In genomic region chr10:17650416-17650815, GRCh38 we compare ENCODE assay signal across 20 cellular contexts. TPM values are rescaled to one million over a fixed set of nuclear protein-coding genes. Genes with fewer than 3 reads are reported as not detected.
DNase-seq lines count a peak whose midpoint lies in the region; ATAC-seq lines count a peak whose summit lies in the region.
"Had no signal": no experiment of that assay in that cellular context is flagged by ENCODE, and none has a peak within 500 bp of the region (broad histone marks: within the 10 kb centered on the region; RNA-seq: fewer than 3 reads in every experiment).

No MANE protein-coding gene starts in this region.

- H3K4me2 ChIP-seq in mesendoderm (ENCODE audit: low read length): no peak overlapping the region
- H3K4me2 ChIP-seq: KMS-11 had no signal

- H3K4me1 ChIP-seq in mesendoderm (ENCODE audit: control insufficient read depth, low read depth, low read length) (peaks cover 3% of the 10 kb centered on the region), subcutaneous abdominal adipose tissue (ENCODE audit: control insufficient read depth in 5 of 5, insufficient read depth in 5 of 5, low read length in 5 of 5) (peaks cover 2 to 41% (median 20%) of the 10 kb centered on the region in 5 donors)

- H3K56ac ChIP-seq in mesendoderm (ENCODE audit: low read length): peak overlapping the region; percentile 54

- WGBS in mesendoderm (ENCODE audit: extremely low coverage, insufficient coverage, low lambda C conversion rate): no CpG with 5 or more reads among the region's 8 CpGs

- H3K4me3 ChIP-seq in mesendoderm (ENCODE audit: low read length): no peak overlapping the region
- no peak overlapping the region for H3K4me3 ChIP-seq in subcutaneous abdominal adipose tissue (ENCODE audit: low read depth in 1 of 5, low read length in 5 of 5)
- H3K4me3 ChIP-seq: lung, thyroid gland had no signal

- peaks cover 15% of the 10 kb centered on the region for H3K79me1 ChIP-seq in mesendoderm (ENCODE audit: low read length)

- no peak overlapping the region for H4K8ac ChIP-seq in mesendoderm (ENCODE audit: low read depth, low read length)

- H3K4ac ChIP-seq in mesendoderm (ENCODE audit: low read depth, low read length): peak overlapping the region; percentile 2

- no peak overlapping the region for H2BK5ac ChIP-seq in mesendoderm (ENCODE audit: low read length)

- H3K27me3 Mint-ChIP-seq in activated T-cell treated with anti-CD3 and anti-CD28 coated beads, Interleukin-2, amount 50 U/mL, for 72 hours (ENCODE audit: low read depth): no peaks in the 10 kb centered on the region
- H3K27me3 Mint-ChIP-seq in activated CD4-positive, alpha-beta memory T cell treated with anti-CD3 and anti-CD28 coated beads for 36 hours: no peaks in the 10 kb centered on the region

- H3K36me3 ChIP-seq in mesendoderm (ENCODE audit: control insufficient read depth, insufficient read depth, low read length) (no peaks in the 10 kb centered on the region), subcutaneous abdominal adipose tissue (ENCODE audit: control insufficient read depth in 5 of 5, insufficient read depth in 5 of 5, low read length in 5 of 5) (peaks cover 0 to 12% (median 0%) of the 10 kb centered on the region in 5 donors)
- H3K36me3 ChIP-seq: thyroid gland had no signal

- peaks cover 25 to 54% of the 10 kb centered on the region in 2 donors for H3K36me3 Mint-ChIP-seq in activated T-cell treated with anti-CD3 and anti-CD28 coated beads, Interleukin-2, amount 50 U/mL, for 72 hours (ENCODE audit: insufficient read depth in 2 of 2)
- peaks cover 50% of the 10 kb centered on the region for H3K36me3 Mint-ChIP-seq in activated CD4-positive, alpha-beta memory T cell treated with anti-CD3 and anti-CD28 coated beads for 36 hours

- H3K18ac ChIP-seq in mesendoderm (ENCODE audit: low read length): peak overlapping the region; percentile 80

- no peak overlapping the region for H2BK15ac ChIP-seq in mesendoderm (replicated peaks; ENCODE audit: low read depth)

- no peak overlapping the region for H3K23ac ChIP-seq in mesendoderm (ENCODE audit: low read length)

- peaks cover 67% of the 10 kb centered on the region for H3K79me2 ChIP-seq in mesendoderm (ENCODE audit: control insufficient read depth, insufficient read depth, low read length)

- no peak for DNase-seq in activated T-cell treated with anti-CD3 and anti-CD28 coated beads, Interleukin-2, amount 50 U/mL, for 72 hours
- no peak for DNase-seq in activated T-cell treated with anti-CD3 and anti-CD28 coated beads, Interleukin-2, amount 50 U/mL, for 48 hours
- DNase-seq in activated CD4-positive, alpha-beta memory T cell treated with anti-CD3 and anti-CD28 coated beads for 36 hours: no peak
- no peak for DNase-seq in mesendoderm
- no peak for DNase-seq in DMS 273 treated with DMSO at 0.1 percent for 48 hours (lab: John Stamatoyannopoulos, UW)
- no peak for DNase-seq in Right ventricle myocardium superior
- DNase-seq: activated CD4-positive, alpha-beta T cell treated with anti-CD3 and anti-CD28 coated beads for 1 hour; amygdala; immature natural killer cell; NCI-H146; NCI-H446; nephron progenitor cell; SIG-M5; stimulated activated CD4-positive, alpha-beta T cell treated with anti-CD3 and anti-CD28 coated beads, Interleukin-2, amount 100 ng/mL, for 48 hours; thyroid gland had no signal

- POLR2A ChIA-PET in activated CD4-positive, alpha-beta memory T cell treated with anti-CD3 and anti-CD28 coated beads for 36 hours (lab: Charles Lee): no interaction called here

- H3K9me3 ChIP-seq in subcutaneous abdominal adipose tissue (ENCODE audit: control insufficient read depth in 5 of 5, low read length in 5 of 5): no peaks in the 10 kb centered on the region
- H3K9me3 ChIP-seq: thyroid gland had no signal

- no peak overlapping the region for H4K5ac ChIP-seq in mesendoderm (ENCODE audit: low read length)

- H3K9me3 Mint-ChIP-seq in activated T-cell treated with anti-CD3 and anti-CD28 coated beads, Interleukin-2, amount 50 U/mL, for 72 hours: peaks cover 8 to 11% of the 10 kb centered on the region in 2 donors
- peaks cover 14% of the 10 kb centered on the region for H3K9me3 Mint-ChIP-seq in activated CD4-positive, alpha-beta memory T cell treated with anti-CD3 and anti-CD28 coated beads for 36 hours

- peak overlapping the region; percentile 32 to 59 for H3K4me3 Mint-ChIP-seq in activated T-cell treated with anti-CD3 and anti-CD28 coated beads, Interleukin-2, amount 50 U/mL, for 72 hours
- H3K4me3 Mint-ChIP-seq in activated CD4-positive, alpha-beta memory T cell treated with anti-CD3 and anti-CD28 coated beads for 36 hours: peak overlapping the region; percentile 45
- H3K4me3 Mint-ChIP-seq: nephron progenitor cell had no signal

- peaks cover 90% of the 10 kb centered on the region for H3K4me1 Mint-ChIP-seq in activated T-cell treated with anti-CD3 and anti-CD28 coated beads, Interleukin-2, amount 50 U/mL, for 72 hours (ENCODE audit: low read depth)
- peaks cover 80% of the 10 kb centered on the region for H3K4me1 Mint-ChIP-seq in activated CD4-positive, alpha-beta memory T cell treated with anti-CD3 and anti-CD28 coated beads for 36 hours (ENCODE audit: low read depth)

- no peaks in the 10 kb centered on the region for H3K27me3 ChIP-seq in mesendoderm (ENCODE audit: insufficient read depth, low read length, poor library complexity)
- H3K27me3 ChIP-seq in subcutaneous abdominal adipose tissue (ENCODE audit: control insufficient read depth in 5 of 5, insufficient read depth in 4 of 5, low read length in 5 of 5): no peaks in the 10 kb centered on the region
- H3K27me3 ChIP-seq: thyroid gland had no signal

- H3K9ac ChIP-seq in mesendoderm (ENCODE audit: low read length) (peak overlapping the region; percentile 24), subcutaneous abdominal adipose tissue (ENCODE audit: low read length in 5 of 5) (no peak overlapping the region)
- H3K9ac ChIP-seq: KMS-11 had no signal

- no peak for ATAC-seq in activated T-cell treated with anti-CD3 and anti-CD28 coated beads, Interleukin-2, amount 50 U/mL, for 72 hours (replicated peaks in 1 of 2)
- ATAC-seq in Right ventricle myocardium superior (ENCODE audit: poor library complexity) (no peak), GM18519 (IDR thresholded peaks at IDR 0.05; ENCODE audit: low FRiP score, unreplicated experiment) (no peak)

- CTCF ChIA-PET in activated CD4-positive, alpha-beta memory T cell treated with anti-CD3 and anti-CD28 coated beads for 36 hours (lab: Charles Lee): no interaction called here

- no peak overlapping the region for H2AK5ac ChIP-seq in mesendoderm (ENCODE audit: low read length)

- H3K27ac Mint-ChIP-seq in activated T-cell treated with anti-CD3 and anti-CD28 coated beads, Interleukin-2, amount 50 U/mL, for 72 hours: peak overlapping the region; percentile 75
- H3K27ac Mint-ChIP-seq in activated CD4-positive, alpha-beta memory T cell treated with anti-CD3 and anti-CD28 coated beads for 36 hours: peak overlapping the region; percentile 70
- H3K27ac Mint-ChIP-seq: nephron progenitor cell; T-helper 2 cell treated with Interferon-gamma antibody and Interleukin-4, amounts not matched to agents 5 μg/mL and 100 μg/mL, for 36 hours had no signal

- H2BK120ac ChIP-seq in mesendoderm (ENCODE audit: low read depth, low read length): no peak overlapping the region

- H3K27ac ChIP-seq in mesendoderm (ENCODE audit: low read depth, low read length): peak overlapping the region; percentile 62
- H3K27ac ChIP-seq in subcutaneous abdominal adipose tissue (ENCODE audit: low read depth, low read length): peak overlapping the region; percentile 9
- H3K27ac ChIP-seq: KMS-11, thyroid gland had no signal

- intact Hi-C loops in activated CD4-positive, alpha-beta memory T cell treated with anti-CD3 and anti-CD28 coated beads for 36 hours (cut with micrococcal nuclease): no loop called here
- intact Hi-C loops in Right ventricle myocardium superior (cut with DNase I): no loop called here

RNA-seq across cellular contexts. Expression of gene STAM, which starts 6.5 kb away (rescaled TPM):
- 10 to 100 TPM; 33.3 to 36.5 TPM for total RNA-seq in activated T-cell treated with anti-CD3 and anti-CD28 coated beads, Interleukin-2, amount 50 U/mL, for 72 hours
- 10 to 100 TPM; 24.5 to 29.9 TPM for total RNA-seq in activated CD4-positive, alpha-beta memory T cell treated with anti-CD3 and anti-CD28 coated beads for 36 hours
- 29.6 TPM for polyA plus RNA-seq in mesendoderm (2013, experiment 1 of 2)
- polyA plus RNA-seq in mesendoderm (2013, experiment 2 of 2): 29.5 TPM
- 18.0 TPM for total RNA-seq in Right ventricle myocardium superior

RNA-seq across cellular contexts. Expression of gene HACD1, which starts 33.2 kb away (rescaled TPM):
- 1 to 10 TPM; 4.2 to 5.4 TPM for total RNA-seq in activated T-cell treated with anti-CD3 and anti-CD28 coated beads, Interleukin-2, amount 50 U/mL, for 72 hours
- 1 to 10 TPM; 3.3 to 4.1 TPM for total RNA-seq in activated CD4-positive, alpha-beta memory T cell treated with anti-CD3 and anti-CD28 coated beads for 36 hours
- polyA plus RNA-seq in mesendoderm (2013, experiment 1 of 2): 24.1 TPM
- 24.0 TPM for polyA plus RNA-seq in mesendoderm (2013, experiment 2 of 2)
- total RNA-seq in Right ventricle myocardium superior: 139 TPM

Comparison
In these comparisons a context has a peak if more than half of its experiments do, and no peak if none do; other contexts are left out.
1. RNA of gene HACD1, which starts 33.2 kb away (total RNA-seq): 139 TPM in Right ventricle myocardium superior (single experiment); 4.2 to 5.4 TPM in activated T-cell treated with anti-CD3 and anti-CD28 coated beads, Interleukin-2, amount 50 U/mL, for 72 hours and 3.3 to 4.1 TPM in activated CD4-positive, alpha-beta memory T cell treated with anti-CD3 and anti-CD28 coated beads for 36 hours; every median in the first group is over 10 times any median in the second.